Comparison of ENCODE assay signal across 2 cellular contexts in the genomic region with DNA sequence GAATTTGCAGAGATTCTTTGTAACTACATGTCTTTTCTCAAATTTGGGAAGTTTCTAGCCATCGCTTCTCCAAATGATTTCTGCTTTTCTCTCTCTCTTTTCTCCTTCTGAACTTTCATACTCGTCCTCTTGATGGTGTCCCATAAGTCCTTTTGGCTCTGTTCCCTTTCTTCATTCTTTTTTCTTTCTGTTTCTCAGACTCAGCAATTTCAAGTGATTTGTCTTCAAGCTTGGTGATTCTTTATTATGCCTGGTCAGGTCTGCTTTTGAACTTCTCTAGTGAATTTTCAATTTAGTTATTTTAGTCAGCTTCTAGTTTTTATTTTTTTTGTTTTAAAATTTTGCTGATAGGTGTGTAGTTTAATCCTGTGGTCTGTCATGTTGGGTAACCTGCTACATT.
TF ChIP-seq lines count a peak whose summit lies in the region.

No MANE protein-coding gene starts in this region.

TF ChIP-seq in HepG2, 621 proteins besides CTCF, POLR2A, EP300 and RAD21:
- TF ChIP-seq MAFK (conservative IDR thresholded peaks at IDR 0.05 in 1 of 2, IDR thresholded peaks at IDR 0.05 in 1 of 2; ENCODE audit: low read length in 2 of 2), result peak; percentile 14 to 52; a peak in 2 of 4 replicates
- TF ChIP-seq SP140L (CRISPR knock-in tag; IDR thresholded peaks at IDR 0.05; ENCODE audit: borderline replicate concordance), result no peak
- TF ChIP-seq ZNF746 (CRISPR knock-in tag; IDR thresholded peaks at IDR 0.05), result no peak
- TF ChIP-seq FIP1L1 (IDR thresholded peaks at IDR 0.05; ENCODE audit: borderline replicate concordance, insufficient read depth, low read depth, low read length), result no peak
- peak; percentile 29; the same call in 1 of the 2 replicates for TF ChIP-seq MAFF (IDR thresholded peaks at IDR 0.05; ENCODE audit: low read depth, low read length)
- TF ChIP-seq MTA1 (CRISPR knock-in tag; IDR thresholded peaks at IDR 0.05; ENCODE audit: borderline replicate concordance), result no peak
- TF ChIP-seq ELF3 (CRISPR knock-in tag; IDR thresholded peaks at IDR 0.05), result no peak
- no peak for TF ChIP-seq POLR2G (IDR thresholded peaks at IDR 0.05; ENCODE audit: low read depth, low read length)
- TF ChIP-seq NFYC (CRISPR knock-in tag; IDR thresholded peaks at IDR 0.05), result no peak

TF ChIP-seq in K562, 482 proteins besides CTCF, POLR2A, EP300 and RAD21:
- TF ChIP-seq, protein P1, sequence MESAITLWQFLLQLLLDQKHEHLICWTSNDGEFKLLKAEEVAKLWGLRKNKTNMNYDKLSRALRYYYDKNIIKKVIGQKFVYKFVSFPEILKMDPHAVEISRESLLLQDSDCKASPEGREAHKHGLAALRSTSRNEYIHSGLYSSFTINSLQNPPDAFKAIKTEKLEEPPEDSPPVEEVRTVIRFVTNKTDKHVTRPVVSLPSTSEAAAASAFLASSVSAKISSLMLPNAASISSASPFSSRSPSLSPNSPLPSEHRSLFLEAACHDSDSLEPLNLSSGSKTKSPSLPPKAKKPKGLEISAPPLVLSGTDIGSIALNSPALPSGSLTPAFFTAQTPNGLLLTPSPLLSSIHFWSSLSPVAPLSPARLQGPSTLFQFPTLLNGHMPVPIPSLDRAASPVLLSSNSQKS (CRISPR knock-in tag; IDR thresholded peaks at IDR 0.05), result no peak
- TF ChIP-seq SETDB1 (IDR thresholded peaks at IDR 0.05; ENCODE audit: low read length), result no peak
- TF ChIP-seq, protein P2, sequence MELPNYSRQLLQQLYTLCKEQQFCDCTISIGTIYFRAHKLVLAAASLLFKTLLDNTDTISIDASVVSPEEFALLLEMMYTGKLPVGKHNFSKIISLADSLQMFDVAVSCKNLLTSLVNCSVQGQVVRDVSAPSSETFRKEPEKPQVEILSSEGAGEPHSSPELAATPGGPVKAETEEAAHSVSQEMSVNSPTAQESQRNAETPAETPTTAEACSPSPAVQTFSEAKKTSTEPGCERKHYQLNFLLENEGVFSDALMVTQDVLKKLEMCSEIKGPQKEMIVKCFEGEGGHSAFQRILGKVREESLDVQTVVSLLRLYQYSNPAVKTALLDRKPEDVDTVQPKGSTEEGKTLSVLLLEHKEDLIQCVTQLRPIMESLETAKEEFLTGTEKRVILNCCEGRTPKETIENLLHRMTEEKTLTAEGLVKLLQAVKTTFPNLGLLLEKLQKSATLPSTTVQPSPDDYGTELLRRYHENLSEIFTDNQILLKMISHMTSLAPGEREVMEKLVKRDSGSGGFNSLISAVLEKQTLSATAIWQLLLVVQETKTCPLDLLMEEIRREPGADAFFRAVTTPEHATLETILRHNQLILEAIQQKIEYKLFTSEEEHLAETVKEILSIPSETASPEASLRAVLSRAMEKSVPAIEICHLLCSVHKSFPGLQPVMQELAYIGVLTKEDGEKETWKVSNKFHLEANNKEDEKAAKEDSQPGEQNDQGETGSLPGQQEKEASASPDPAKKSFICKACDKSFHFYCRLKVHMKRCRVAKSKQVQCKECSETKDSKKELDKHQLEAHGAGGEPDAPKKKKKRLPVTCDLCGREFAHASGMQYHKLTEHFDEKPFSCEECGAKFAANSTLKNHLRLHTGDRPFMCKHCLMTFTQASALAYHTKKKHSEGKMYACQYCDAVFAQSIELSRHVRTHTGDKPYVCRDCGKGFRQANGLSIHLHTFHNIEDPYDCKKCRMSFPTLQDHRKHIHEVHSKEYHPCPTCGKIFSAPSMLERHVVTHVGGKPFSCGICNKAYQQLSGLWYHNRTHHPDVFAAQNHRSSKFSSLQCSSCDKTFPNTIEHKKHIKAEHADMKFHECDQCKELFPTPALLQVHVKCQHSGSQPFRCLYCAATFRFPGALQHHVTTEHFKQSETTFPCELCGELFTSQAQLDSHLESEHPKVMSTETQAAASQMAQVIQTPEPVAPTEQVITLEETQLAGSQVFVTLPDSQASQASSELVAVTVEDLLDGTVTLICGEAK (IDR thresholded peaks at IDR 0.05), result no peak
- TF ChIP-seq, protein P2 (CRISPR knock-in tag; IDR thresholded peaks at IDR 0.05), result no peak
- TF ChIP-seq PPARD (CRISPR knock-in tag; IDR thresholded peaks at IDR 0.05), result no peak
- TF ChIP-seq DDX20 (tag; IDR thresholded peaks at IDR 0.05; ENCODE audit: low read depth), result no peak
- no peak for TF ChIP-seq HNRNPLL (IDR thresholded peaks at IDR 0.05; ENCODE audit: low read depth, low read length, poor library complexity, severe bottlenecking)
- no peak for TF ChIP-seq NCOR1 (IDR thresholded peaks at IDR 0.05)
- TF ChIP-seq HDAC6 (IDR thresholded peaks at IDR 0.05; ENCODE audit: low read depth, low read length), result no peak
- no peak for TF ChIP-seq ZNF436 (CRISPR knock-in tag; IDR thresholded peaks at IDR 0.05)
- TF ChIP-seq, protein P3, sequence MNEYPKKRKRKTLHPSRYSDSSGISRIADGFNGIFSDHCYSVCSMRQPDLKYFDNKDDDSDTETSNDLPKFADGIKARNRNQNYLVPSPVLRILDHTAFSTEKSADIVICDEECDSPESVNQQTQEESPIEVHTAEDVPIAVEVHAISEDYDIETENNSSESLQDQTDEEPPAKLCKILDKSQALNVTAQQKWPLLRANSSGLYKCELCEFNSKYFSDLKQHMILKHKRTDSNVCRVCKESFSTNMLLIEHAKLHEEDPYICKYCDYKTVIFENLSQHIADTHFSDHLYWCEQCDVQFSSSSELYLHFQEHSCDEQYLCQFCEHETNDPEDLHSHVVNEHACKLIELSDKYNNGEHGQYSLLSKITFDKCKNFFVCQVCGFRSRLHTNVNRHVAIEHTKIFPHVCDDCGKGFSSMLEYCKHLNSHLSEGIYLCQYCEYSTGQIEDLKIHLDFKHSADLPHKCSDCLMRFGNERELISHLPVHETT (CRISPR knock-in tag; conservative IDR thresholded peaks at IDR 0.05 in 1 of 2, IDR thresholded peaks at IDR 0.05 in 1 of 2), result no peak
- no peak for TF ChIP-seq ZFP36 (IDR thresholded peaks at IDR 0.05; ENCODE audit: low read depth, low read length, partially characterized antibody)
- TF ChIP-seq NEUROD1 (IDR thresholded peaks at IDR 0.05; ENCODE audit: borderline replicate concordance, low read depth, low read length, partially characterized antibody), result no peak
- TF ChIP-seq MAFF (IDR thresholded peaks at IDR 0.05; ENCODE audit: low read length), result peak; percentile 10; the same call in 1 of the 2 replicates
- TF ChIP-seq ARID1B (IDR thresholded peaks at IDR 0.05), result no peak
- no peak for TF ChIP-seq GATA2 (CRISPR knock-in tag; IDR thresholded peaks at IDR 0.05)
- TF ChIP-seq MYNN (IDR thresholded peaks at IDR 0.05), result no peak
- TF ChIP-seq MYNN (CRISPR knock-in tag; IDR thresholded peaks at IDR 0.05), result no peak
- no peak for TF ChIP-seq PRMT5 (CRISPR knock-in tag; IDR thresholded peaks at IDR 0.05)
- TF ChIP-seq MAFG (tag; conservative IDR thresholded peaks at IDR 0.05), result peak; percentile 45; the same call in 1 of the 2 replicates
- no peak for TF ChIP-seq KDM4B (IDR thresholded peaks at IDR 0.05; ENCODE audit: borderline replicate concordance in 2 of 2, low read depth in 1 of 2)
- TF ChIP-seq ZNF316 (IDR thresholded peaks at IDR 0.05), result peak; percentile 79
- TF ChIP-seq U2AF1 (optimal IDR thresholded peaks at IDR 0.05; ENCODE audit: low read depth, low read length), result no peak
- TF ChIP-seq ZNF764 (CRISPR knock-in tag; IDR thresholded peaks at IDR 0.05; ENCODE audit: low read depth), result no peak
- no peak for TF ChIP-seq SP1 (CRISPR knock-in tag; IDR thresholded peaks at IDR 0.05)
- no peak for TF ChIP-seq ZBED1 (IDR thresholded peaks at IDR 0.05)
- no peak for TF ChIP-seq ZNF445 (CRISPR knock-in tag; IDR thresholded peaks at IDR 0.05; ENCODE audit: low read depth)
- TF ChIP-seq ASH1L (IDR thresholded peaks at IDR 0.05; ENCODE audit: borderline replicate concordance, low read depth, partially characterized antibody), result no peak
- TF ChIP-seq C11orf30 (IDR thresholded peaks at IDR 0.05; ENCODE audit: low read depth), result peak; percentile 60
